ENCODE assay signal across 1 cellular context in the genomic region with DNA sequence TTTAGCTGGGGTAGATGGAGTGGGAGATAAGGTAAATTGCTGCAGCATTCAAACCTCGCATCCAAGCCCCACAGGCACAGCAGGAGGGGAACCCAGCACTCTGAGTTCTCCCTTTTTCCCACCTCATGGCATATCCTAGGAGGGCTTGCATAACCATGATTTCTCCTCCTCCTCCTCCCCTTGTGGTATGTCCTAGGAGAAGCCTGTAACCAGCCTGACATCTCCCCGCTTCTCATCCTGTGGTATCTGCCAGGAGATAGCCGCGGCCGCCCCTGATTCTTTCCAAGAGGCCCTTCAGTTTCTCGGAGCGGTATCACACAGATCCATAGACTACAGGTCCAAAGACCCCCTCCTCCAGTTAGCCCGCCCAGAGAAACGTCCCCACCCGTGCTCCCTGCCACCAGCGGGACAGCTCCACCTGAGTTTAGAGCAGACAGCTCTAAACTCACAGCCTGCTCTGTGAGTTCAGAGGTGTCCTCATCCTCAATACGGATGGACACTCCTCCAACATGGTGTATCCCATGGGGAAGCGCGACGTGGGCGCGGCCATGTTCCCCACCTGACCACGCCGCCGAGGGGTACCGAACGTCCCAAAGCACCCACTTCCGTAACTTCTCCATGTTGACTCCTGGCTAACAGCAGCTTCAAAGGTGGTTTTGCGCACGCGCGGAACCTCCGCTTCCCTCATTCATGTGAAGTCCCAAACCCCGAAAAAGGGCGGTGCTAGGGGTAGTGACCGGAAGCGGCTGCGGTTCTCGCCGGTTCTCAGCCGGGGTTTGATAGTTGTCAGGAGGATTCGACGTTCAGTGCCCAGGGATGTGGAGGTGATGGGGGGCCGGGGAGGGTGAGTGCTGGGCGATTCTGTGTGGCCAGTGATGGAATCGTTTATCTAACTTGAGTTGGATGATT.
TF ChIP-seq lines count a peak whose summit lies in the region.

A gene (plus strand): TSS at position 739 of the 909 bp plus-strand sequence. CDS start 9,366 bp downstream, outside the sequence.

TF ChIP-seq in K562, 482 proteins besides CTCF, POLR2A, EP300 and RAD21 (continued from another document and continues in another):
- TF ChIP-seq CBFB (CRISPR knock-in tag; IDR thresholded peaks at IDR 0.05) (no peak), TEAD4 (IDR thresholded peaks at IDR 0.05; ENCODE audit: low read length) (no peak), TEAD4 (CRISPR knock-in tag; IDR thresholded peaks at IDR 0.05; ENCODE audit: borderline replicate concordance) (no peak), ARID2 (IDR thresholded peaks at IDR 0.05) (no peak), ZNF668 (CRISPR knock-in tag; IDR thresholded peaks at IDR 0.05) (no peak), ZNF696 (CRISPR knock-in tag; conservative IDR thresholded peaks at IDR 0.05) (no peak), RBBP5 (IDR thresholded peaks at IDR 0.05; ENCODE audit: borderline replicate concordance, insufficient read depth, low read length, poor library complexity, severe bottlenecking) (peak; percentile 71), ASH1L (IDR thresholded peaks at IDR 0.05; ENCODE audit: borderline replicate concordance, low read depth, partially characterized antibody) (peak; percentile 49), NFE2 (IDR thresholded peaks at IDR 0.05; ENCODE audit: low read depth) (0 out of 2 replicates have a peak, but pooled peaks have one; percentile 13), SPI1 (IDR thresholded peaks at IDR 0.05; ENCODE audit: borderline replicate concordance, low read depth, low read length) (peak; percentile 77; the same call in 1 of the 2 replicates), NR2C1 (IDR thresholded peaks at IDR 0.05) (peak; percentile 53; the same call in 1 of the 2 replicates), NR2C1 (tag; IDR thresholded peaks at IDR 0.05) (peak; percentile 72), RAD51 (IDR thresholded peaks at IDR 0.05; ENCODE audit: borderline replicate concordance, low read depth) (peak; percentile 58), SAP30 (IDR thresholded peaks at IDR 0.05; ENCODE audit: borderline replicate concordance, insufficient read depth, low read depth, low read length, poor library complexity, severe bottlenecking) (peak; percentile 87), CEBPG (CRISPR knock-in tag; IDR thresholded peaks at IDR 0.05) (no peak), CEBPG (tag; conservative IDR thresholded peaks at IDR 0.05 in 1 of 2, IDR thresholded peaks at IDR 0.05 in 1 of 2) (0 out of 4 replicates have a peak, but pooled peaks have one; percentile 8 to 17), GABPA (tag; conservative IDR thresholded peaks at IDR 0.05; ENCODE audit: low read depth) (peak; percentile 85), MAFK (IDR thresholded peaks at IDR 0.05; ENCODE audit: low read length) (no peak), CHD1 (IDR thresholded peaks at IDR 0.05; ENCODE audit: low read length) (no peak), SIN3A (IDR thresholded peaks at IDR 0.05; ENCODE audit: borderline replicate concordance in 2 of 2, control insufficient read depth in 1 of 2, low read depth in 2 of 2, low read length in 2 of 2) (peak; percentile 31 to 85; a peak in 2 of 4 replicates), BRCA1 (IDR thresholded peaks at IDR 0.05) (no peak), BRCA1 (CRISPR knock-in tag; IDR thresholded peaks at IDR 0.05) (no peak), FOXK2 (conservative IDR thresholded peaks at IDR 0.05 in 1 of 2, IDR thresholded peaks at IDR 0.05 in 1 of 2; ENCODE audit: low read depth in 2 of 2) (peak; percentile 79 to 88), SP1 (CRISPR knock-in tag; IDR thresholded peaks at IDR 0.05) (peak; percentile 56; the same call in 1 of the 2 replicates), NFIX (CRISPR knock-in tag; IDR thresholded peaks at IDR 0.05; ENCODE audit: low read depth) (no peak), SIX5 (IDR thresholded peaks at IDR 0.05; ENCODE audit: borderline replicate concordance in 1 of 2, insufficient read depth in 1 of 2, low read depth in 1 of 2, low read length in 2 of 2) (peak; percentile 39; a peak in 3 of 4 replicates), BHLHE40 (IDR thresholded peaks at IDR 0.05; ENCODE audit: low read length) (no peak), POLR2H (tag; IDR thresholded peaks at IDR 0.05; ENCODE audit: low read depth) (peak; percentile 57), NFATC3 (IDR thresholded peaks at IDR 0.05) (no peak), ZNF121 (CRISPR knock-in tag; conservative IDR thresholded peaks at IDR 0.05) (no peak), XRCC4 (IDR thresholded peaks at IDR 0.05; ENCODE audit: extremely low read depth, insufficient read depth, insufficient read length) (no peak), MEF2A (IDR thresholded peaks at IDR 0.05; ENCODE audit: control insufficient read depth, low read depth, low read length) (no peak), CBX3 (IDR thresholded peaks at IDR 0.05; ENCODE audit: borderline replicate concordance in 1 of 2, low read length in 2 of 2) (0 out of 3 replicates have a peak, but pooled peaks of 1 of the 2 experiments have one; percentile 40), MECOM (CRISPR knock-in tag; IDR thresholded peaks at IDR 0.05) (no peak), ELF2 (CRISPR knock-in tag; IDR thresholded peaks at IDR 0.05) (no peak; the same call in 1 of the 2 replicates), TAF1 (IDR thresholded peaks at IDR 0.05; ENCODE audit: control insufficient read depth, extremely low read depth, insufficient read depth, low read length, severe bottlenecking) (peak; percentile 64), JUND (IDR thresholded peaks at IDR 0.05; ENCODE audit: borderline replicate concordance, low read depth, low read length) (0 out of 2 replicates have a peak, but pooled peaks have one; percentile 6), JUND (tag; IDR thresholded peaks at IDR 0.05; ENCODE audit: borderline replicate concordance, low read depth, low read length) (no peak), MYC (IDR thresholded peaks at IDR 0.05; ENCODE audit: low read depth, low read length) (peak; percentile 81; the same call in 1 of the 2 replicates), MYC (CRISPR knock-in tag; IDR thresholded peaks at IDR 0.05; ENCODE audit: borderline replicate concordance, low read depth) (no peak), MXI1 (IDR thresholded peaks at IDR 0.05; ENCODE audit: low read depth, low read length) (peak; percentile 73)
- TF ChIP-seq, protein P1, sequence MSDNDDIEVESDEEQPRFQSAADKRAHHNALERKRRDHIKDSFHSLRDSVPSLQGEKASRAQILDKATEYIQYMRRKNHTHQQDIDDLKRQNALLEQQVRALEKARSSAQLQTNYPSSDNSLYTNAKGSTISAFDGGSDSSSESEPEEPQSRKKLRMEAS (CRISPR knock-in tag; IDR thresholded peaks at IDR 0.05) = 0 out of 2 replicates have a peak, but pooled peaks have one; percentile 23
- TF ChIP-seq, protein P2, sequence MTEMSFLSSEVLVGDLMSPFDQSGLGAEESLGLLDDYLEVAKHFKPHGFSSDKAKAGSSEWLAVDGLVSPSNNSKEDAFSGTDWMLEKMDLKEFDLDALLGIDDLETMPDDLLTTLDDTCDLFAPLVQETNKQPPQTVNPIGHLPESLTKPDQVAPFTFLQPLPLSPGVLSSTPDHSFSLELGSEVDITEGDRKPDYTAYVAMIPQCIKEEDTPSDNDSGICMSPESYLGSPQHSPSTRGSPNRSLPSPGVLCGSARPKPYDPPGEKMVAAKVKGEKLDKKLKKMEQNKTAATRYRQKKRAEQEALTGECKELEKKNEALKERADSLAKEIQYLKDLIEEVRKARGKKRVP (CRISPR knock-in tag; IDR thresholded peaks at IDR 0.05) = no peak
- TF ChIP-seq, protein P3, sequence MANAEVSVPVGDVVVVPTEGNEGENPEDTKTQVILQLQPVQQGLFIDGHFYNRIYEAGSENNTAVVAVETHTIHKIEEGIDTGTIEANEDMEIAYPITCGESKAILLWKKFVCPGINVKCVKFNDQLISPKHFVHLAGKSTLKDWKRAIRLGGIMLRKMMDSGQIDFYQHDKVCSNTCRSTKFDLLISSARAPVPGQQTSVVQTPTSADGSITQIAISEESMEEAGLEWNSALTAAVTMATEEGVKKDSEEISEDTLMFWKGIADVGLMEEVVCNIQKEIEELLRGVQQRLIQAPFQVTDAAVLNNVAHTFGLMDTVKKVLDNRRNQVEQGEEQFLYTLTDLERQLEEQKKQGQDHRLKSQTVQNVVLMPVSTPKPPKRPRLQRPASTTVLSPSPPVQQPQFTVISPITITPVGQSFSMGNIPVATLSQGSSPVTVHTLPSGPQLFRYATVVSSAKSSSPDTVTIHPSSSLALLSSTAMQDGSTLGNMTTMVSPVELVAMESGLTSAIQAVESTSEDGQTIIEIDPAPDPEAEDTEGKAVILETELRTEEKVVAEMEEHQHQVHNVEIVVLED (CRISPR knock-in tag; IDR thresholded peaks at IDR 0.05) = peak; percentile 61; the same call in 1 of the 2 replicates
- TF ChIP-seq, protein P4, sequence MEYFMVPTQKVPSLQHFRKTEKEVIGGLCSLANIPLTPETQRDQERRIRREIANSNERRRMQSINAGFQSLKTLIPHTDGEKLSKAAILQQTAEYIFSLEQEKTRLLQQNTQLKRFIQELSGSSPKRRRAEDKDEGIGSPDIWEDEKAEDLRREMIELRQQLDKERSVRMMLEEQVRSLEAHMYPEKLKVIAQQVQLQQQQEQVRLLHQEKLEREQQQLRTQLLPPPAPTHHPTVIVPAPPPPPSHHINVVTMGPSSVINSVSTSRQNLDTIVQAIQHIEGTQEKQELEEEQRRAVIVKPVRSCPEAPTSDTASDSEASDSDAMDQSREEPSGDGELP (CRISPR knock-in tag; IDR thresholded peaks at IDR 0.05; ENCODE audit: borderline replicate concordance) = peak; percentile 76; the same call in 1 of the 2 replicates
- TF ChIP-seq, protein P5, sequence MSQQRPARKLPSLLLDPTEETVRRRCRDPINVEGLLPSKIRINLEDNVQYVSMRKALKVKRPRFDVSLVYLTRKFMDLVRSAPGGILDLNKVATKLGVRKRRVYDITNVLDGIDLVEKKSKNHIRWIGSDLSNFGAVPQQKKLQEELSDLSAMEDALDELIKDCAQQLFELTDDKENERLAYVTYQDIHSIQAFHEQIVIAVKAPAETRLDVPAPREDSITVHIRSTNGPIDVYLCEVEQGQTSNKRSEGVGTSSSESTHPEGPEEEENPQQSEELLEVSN (IDR thresholded peaks at IDR 0.05; ENCODE audit: borderline replicate concordance in 1 of 2, extremely low read depth in 1 of 2, insufficient read depth in 1 of 2, insufficient read length in 1 of 2, low read depth in 1 of 2, low read length in 1 of 2, poor library complexity in 1 of 2, severe bottlenecking in 1 of 2) = peak in 1 of 2 experiments; percentile 37
- TF ChIP-seq, protein P6, sequence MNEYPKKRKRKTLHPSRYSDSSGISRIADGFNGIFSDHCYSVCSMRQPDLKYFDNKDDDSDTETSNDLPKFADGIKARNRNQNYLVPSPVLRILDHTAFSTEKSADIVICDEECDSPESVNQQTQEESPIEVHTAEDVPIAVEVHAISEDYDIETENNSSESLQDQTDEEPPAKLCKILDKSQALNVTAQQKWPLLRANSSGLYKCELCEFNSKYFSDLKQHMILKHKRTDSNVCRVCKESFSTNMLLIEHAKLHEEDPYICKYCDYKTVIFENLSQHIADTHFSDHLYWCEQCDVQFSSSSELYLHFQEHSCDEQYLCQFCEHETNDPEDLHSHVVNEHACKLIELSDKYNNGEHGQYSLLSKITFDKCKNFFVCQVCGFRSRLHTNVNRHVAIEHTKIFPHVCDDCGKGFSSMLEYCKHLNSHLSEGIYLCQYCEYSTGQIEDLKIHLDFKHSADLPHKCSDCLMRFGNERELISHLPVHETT (CRISPR knock-in tag; conservative IDR thresholded peaks at IDR 0.05 in 1 of 2, IDR thresholded peaks at IDR 0.05 in 1 of 2) = peak in 1 of 2 experiments; percentile 49; a peak in 1 of 4 replicates
- TF ChIP-seq, protein P7, sequence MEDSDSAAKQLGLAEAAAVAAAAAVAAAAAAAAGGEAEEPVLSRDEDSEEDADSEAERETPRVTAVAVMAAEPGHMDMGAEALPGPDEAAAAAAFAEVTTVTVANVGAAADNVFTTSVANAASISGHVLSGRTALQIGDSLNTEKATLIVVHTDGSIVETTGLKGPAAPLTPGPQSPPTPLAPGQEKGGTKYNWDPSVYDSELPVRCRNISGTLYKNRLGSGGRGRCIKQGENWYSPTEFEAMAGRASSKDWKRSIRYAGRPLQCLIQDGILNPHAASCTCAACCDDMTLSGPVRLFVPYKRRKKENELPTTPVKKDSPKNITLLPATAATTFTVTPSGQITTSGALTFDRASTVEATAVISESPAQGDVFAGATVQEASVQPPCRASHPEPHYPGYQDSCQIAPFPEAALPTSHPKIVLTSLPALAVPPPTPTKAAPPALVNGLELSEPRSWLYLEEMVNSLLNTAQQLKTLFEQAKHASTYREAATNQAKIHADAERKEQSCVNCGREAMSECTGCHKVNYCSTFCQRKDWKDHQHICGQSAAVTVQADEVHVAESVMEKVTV (CRISPR knock-in tag; IDR thresholded peaks at IDR 0.05) = no peak
- TF ChIP-seq, protein P8, sequence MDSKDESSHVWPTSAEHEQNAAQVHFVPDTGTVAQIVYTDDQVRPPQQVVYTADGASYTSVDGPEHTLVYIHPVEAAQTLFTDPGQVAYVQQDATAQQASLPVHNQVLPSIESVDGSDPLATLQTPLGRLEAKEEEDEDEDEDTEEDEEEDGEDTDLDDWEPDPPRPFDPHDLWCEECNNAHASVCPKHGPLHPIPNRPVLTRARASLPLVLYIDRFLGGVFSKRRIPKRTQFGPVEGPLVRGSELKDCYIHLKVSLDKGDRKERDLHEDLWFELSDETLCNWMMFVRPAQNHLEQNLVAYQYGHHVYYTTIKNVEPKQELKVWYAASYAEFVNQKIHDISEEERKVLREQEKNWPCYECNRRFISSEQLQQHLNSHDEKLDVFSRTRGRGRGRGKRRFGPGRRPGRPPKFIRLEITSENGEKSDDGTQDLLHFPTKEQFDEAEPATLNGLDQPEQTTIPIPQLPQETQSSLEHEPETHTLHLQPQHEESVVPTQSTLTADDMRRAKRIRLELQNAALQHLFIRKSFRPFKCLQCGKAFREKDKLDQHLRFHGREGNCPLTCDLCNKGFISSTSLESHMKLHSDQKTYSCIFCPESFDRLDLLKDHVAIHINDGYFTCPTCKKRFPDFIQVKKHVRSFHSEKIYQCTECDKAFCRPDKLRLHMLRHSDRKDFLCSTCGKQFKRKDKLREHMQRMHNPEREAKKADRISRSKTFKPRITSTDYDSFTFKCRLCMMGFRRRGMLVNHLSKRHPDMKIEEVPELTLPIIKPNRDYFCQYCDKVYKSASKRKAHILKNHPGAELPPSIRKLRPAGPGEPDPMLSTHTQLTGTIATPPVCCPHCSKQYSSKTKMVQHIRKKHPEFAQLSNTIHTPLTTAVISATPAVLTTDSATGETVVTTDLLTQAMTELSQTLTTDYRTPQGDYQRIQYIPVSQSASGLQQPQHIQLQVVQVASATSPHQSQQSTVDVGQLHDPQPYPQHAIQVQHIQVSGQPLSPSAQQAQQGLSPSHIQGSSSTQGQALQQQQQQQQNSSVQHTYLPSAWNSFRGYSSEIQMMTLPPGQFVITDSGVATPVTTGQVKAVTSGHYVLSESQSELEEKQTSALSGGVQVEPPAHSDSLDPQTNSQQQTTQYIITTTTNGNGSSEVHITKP (IDR thresholded peaks at IDR 0.05; ENCODE audit: partially characterized antibody) = peak; percentile 84
- TF ChIP-seq, protein P9, sequence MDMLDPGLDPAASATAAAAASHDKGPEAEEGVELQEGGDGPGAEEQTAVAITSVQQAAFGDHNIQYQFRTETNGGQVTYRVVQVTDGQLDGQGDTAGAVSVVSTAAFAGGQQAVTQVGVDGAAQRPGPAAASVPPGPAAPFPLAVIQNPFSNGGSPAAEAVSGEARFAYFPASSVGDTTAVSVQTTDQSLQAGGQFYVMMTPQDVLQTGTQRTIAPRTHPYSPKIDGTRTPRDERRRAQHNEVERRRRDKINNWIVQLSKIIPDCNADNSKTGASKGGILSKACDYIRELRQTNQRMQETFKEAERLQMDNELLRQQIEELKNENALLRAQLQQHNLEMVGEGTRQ (CRISPR knock-in tag; IDR thresholded peaks at IDR 0.05) = peak; percentile 80
